14 cellular contexts compared by ENCODE assay signal in the genomic region with DNA sequence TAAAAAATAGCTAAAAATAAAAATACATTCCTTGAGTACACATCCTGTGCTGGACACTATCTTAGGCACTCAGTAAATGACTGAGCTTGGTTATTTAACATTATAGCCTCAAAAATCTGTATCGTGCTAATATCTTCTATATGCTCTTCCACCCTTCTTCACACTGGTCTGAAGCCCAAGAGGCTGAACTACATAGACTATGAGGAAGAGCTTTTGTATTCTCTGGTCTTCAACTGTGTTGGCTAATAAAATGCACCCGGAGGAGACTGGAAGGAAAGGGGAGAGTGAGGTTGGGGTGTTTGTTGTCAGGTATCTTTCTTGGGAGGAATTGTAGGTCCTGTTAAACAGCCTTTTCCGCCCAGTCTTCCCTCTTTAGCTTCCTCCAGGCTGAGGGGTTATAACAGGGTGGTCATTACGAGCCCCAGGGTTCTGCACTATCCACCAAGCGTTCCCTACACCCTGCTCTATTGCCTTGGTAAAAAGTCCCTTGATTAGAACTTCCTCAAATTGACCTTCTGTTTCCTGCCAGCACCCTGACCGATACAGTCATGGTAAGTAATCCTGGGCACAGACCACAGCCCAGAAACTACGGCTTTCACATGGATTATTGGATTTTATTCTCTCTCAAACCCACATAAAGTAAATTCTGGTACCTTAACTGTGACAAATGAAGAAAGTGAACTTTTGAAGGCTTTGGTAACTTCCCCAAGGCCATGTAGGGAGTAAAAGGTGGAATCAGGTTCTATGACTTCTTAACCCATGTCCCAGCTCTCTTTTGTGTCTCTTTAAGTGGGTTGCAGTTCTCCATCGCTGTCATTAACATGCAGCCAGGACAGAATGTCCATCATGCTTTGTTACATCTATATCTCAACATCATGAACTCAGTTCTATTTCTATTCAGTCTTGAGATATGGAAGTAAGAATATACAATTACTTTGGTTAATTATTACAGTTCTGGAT.
DNase-seq lines count a peak whose midpoint lies in the region; ATAC-seq and TF ChIP-seq lines count a peak whose summit lies in the region.
"Had no signal": no experiment of that assay in that cellular context is flagged by ENCODE, and none has a peak within 500 bp of the region (broad histone marks: within the 10 kb centered on the region; RNA-seq: fewer than 3 reads in every experiment).

No MANE protein-coding gene starts in this region.

- TF ChIP-seq CTCF in suprapubic skin (IDR thresholded peaks at IDR 0.05) (no peak), endothelial cell (IDR thresholded peaks at IDR 0.05; ENCODE audit: unreplicated experiment) (no peak)

- DNase-seq in KBM-7 (peak; percentile 64), memory B cell (ENCODE audit: low spot score in 2 of 2) (peak in 1 of 2 donors; percentile 11), suprapubic skin (ENCODE audit: low spot score in 2 of 2) (no peak), endothelial cell (ENCODE audit: low spot score) (no peak)
- no peak for DNase-seq in activated CD4-positive, alpha-beta memory T cell treated with anti-CD3 and anti-CD28 coated beads, Interleukin-2, amount 10 ng/mL, durations not matched to agents 7 days and 5 days
- DNase-seq in CD8-positive, alpha-beta memory T cell, result no peak
- DNase-seq: activated naive CD8-positive, alpha-beta T cell treated with anti-CD3 and anti-CD28 coated beads, Interleukin-2, amount 10 ng/mL, durations not matched to agents 7 days and 5 days; central memory CD4-positive, alpha-beta T cell; MM.1S; stimulated activated CD4-positive, alpha-beta T cell treated with anti-CD3 and anti-CD28 coated beads, Interleukin-2, amount 100 ng/mL, for 24 hours had no signal

- TF ChIP-seq EP300 in suprapubic skin (IDR thresholded peaks at IDR 0.05), result no peak

- TF ChIP-seq POLR2A in suprapubic skin (IDR thresholded peaks at IDR 0.05), result no peak

- H3K36me3 Mint-ChIP-seq in memory B cell (no peaks in the 10 kb centered on the region), endothelial cell (ENCODE audit: low read depth, unreplicated experiment) (no peaks in the 10 kb centered on the region)
- H3K36me3 Mint-ChIP-seq in activated CD4-positive, alpha-beta memory T cell treated with anti-CD3 and anti-CD28 coated beads, Interleukin-2, amount 10 ng/mL, durations not matched to agents 7 days and 5 days (ENCODE audit: low read depth), result no peaks in the 10 kb centered on the region
- H3K36me3 Mint-ChIP-seq in CD8-positive, alpha-beta memory T cell, result no peaks in the 10 kb centered on the region
- H3K36me3 Mint-ChIP-seq: activated naive CD8-positive, alpha-beta T cell treated with anti-CD3 and anti-CD28 coated beads, Interleukin-2, amount 10 ng/mL, durations not matched to agents 7 days and 5 days had no signal

- CTCF ChIA-PET in activated CD4-positive, alpha-beta memory T cell treated with anti-CD3 and anti-CD28 coated beads, Interleukin-2, amount 10 ng/mL, durations not matched to agents 7 days and 5 days (lab: Charles Lee), result no interaction called here
- CTCF ChIA-PET in CD8-positive, alpha-beta memory T cell (lab: Charles Lee), result no interaction called here

- no peaks in the 10 kb centered on the region for H3K4me1 ChIP-seq in CD8-positive, alpha-beta memory T cell (ENCODE audit: insufficient read depth, low read length)
- no peaks in the 10 kb centered on the region for H3K4me1 ChIP-seq in suprapubic skin

- no peak overlapping the region for H3K4me3 ChIP-seq in CD8-positive, alpha-beta memory T cell (ENCODE audit: low read length)
- no peak overlapping the region for H3K4me3 ChIP-seq in suprapubic skin
- H3K4me3 ChIP-seq: SJSA1 had no signal

- H3K4me3 Mint-ChIP-seq in memory B cell, result no peak overlapping the region
- H3K4me3 Mint-ChIP-seq in activated CD4-positive, alpha-beta memory T cell treated with anti-CD3 and anti-CD28 coated beads, Interleukin-2, amount 10 ng/mL, durations not matched to agents 7 days and 5 days, result no peak overlapping the region
- no peak overlapping the region for H3K4me3 Mint-ChIP-seq in CD8-positive, alpha-beta memory T cell
- no peak overlapping the region for H3K4me3 Mint-ChIP-seq in endothelial cell (ENCODE audit: unreplicated experiment)
- H3K4me3 Mint-ChIP-seq: activated naive CD8-positive, alpha-beta T cell treated with anti-CD3 and anti-CD28 coated beads, Interleukin-2, amount 10 ng/mL, durations not matched to agents 7 days and 5 days had no signal

- H3K4me1 Mint-ChIP-seq in memory B cell, result peaks cover 12% of the 10 kb centered on the region
- no peaks in the 10 kb centered on the region for H3K4me1 Mint-ChIP-seq in activated CD4-positive, alpha-beta memory T cell treated with anti-CD3 and anti-CD28 coated beads, Interleukin-2, amount 10 ng/mL, durations not matched to agents 7 days and 5 days
- H3K4me1 Mint-ChIP-seq in CD8-positive, alpha-beta memory T cell, result no peaks in the 10 kb centered on the region
- peaks cover 5% of the 10 kb centered on the region for H3K4me1 Mint-ChIP-seq in endothelial cell (ENCODE audit: unreplicated experiment)
- H3K4me1 Mint-ChIP-seq: activated naive CD8-positive, alpha-beta T cell treated with anti-CD3 and anti-CD28 coated beads, Interleukin-2, amount 10 ng/mL, durations not matched to agents 7 days and 5 days had no signal

- H3K27me3 Mint-ChIP-seq in memory B cell (peaks cover 3% of the 10 kb centered on the region), endothelial cell (ENCODE audit: unreplicated experiment) (peaks cover 1% of the 10 kb centered on the region)
- H3K27me3 Mint-ChIP-seq in activated CD4-positive, alpha-beta memory T cell treated with anti-CD3 and anti-CD28 coated beads, Interleukin-2, amount 10 ng/mL, durations not matched to agents 7 days and 5 days, result peaks cover 6% of the 10 kb centered on the region
- H3K27me3 Mint-ChIP-seq in CD8-positive, alpha-beta memory T cell, result peaks cover 4 to 10% of the 10 kb centered on the region in 2 donors

- POLR2A ChIA-PET in activated CD4-positive, alpha-beta memory T cell treated with anti-CD3 and anti-CD28 coated beads, Interleukin-2, amount 10 ng/mL, durations not matched to agents 7 days and 5 days (lab: Charles Lee), result no interaction called here
- POLR2A ChIA-PET in CD8-positive, alpha-beta memory T cell (lab: Charles Lee), result no interaction called here

- H3K9me3 Mint-ChIP-seq in memory B cell, result no peaks in the 10 kb centered on the region
- peaks cover 3% of the 10 kb centered on the region for H3K9me3 Mint-ChIP-seq in activated CD4-positive, alpha-beta memory T cell treated with anti-CD3 and anti-CD28 coated beads, Interleukin-2, amount 10 ng/mL, durations not matched to agents 7 days and 5 days
- peaks cover 0 to 3% (median 1%) of the 10 kb centered on the region in 5 donors for H3K9me3 Mint-ChIP-seq in CD8-positive, alpha-beta memory T cell
- H3K9me3 Mint-ChIP-seq in endothelial cell (ENCODE audit: unreplicated experiment), result no peaks in the 10 kb centered on the region
- H3K9me3 Mint-ChIP-seq: activated naive CD8-positive, alpha-beta T cell treated with anti-CD3 and anti-CD28 coated beads, Interleukin-2, amount 10 ng/mL, durations not matched to agents 7 days and 5 days had no signal

- ATAC-seq in GM18511 (IDR thresholded peaks at IDR 0.05; ENCODE audit: unreplicated experiment) (peak; percentile 69), GM21717 (IDR thresholded peaks at IDR 0.05; ENCODE audit: unreplicated experiment) (peak; percentile 71), memory B cell (ENCODE audit: low read depth) (peak; percentile 95)

- no peaks in the 10 kb centered on the region for H3K36me3 ChIP-seq in CD8-positive, alpha-beta memory T cell (ENCODE audit: insufficient read depth, low read length)
- no peaks in the 10 kb centered on the region for H3K36me3 ChIP-seq in suprapubic skin
- H3K36me3 ChIP-seq: SJSA1 had no signal

- no peak overlapping the region for H3K27ac ChIP-seq in CD8-positive, alpha-beta memory T cell (ENCODE audit: low read depth, low read length)
- no peak overlapping the region for H3K27ac ChIP-seq in suprapubic skin
- H3K27ac ChIP-seq: SJSA1, VCaP had no signal

- in situ Hi-C loops in KBM-7 (cut with MboI; ENCODE audit: low pct_unique_long_range_greater_than_20kb, low sequenced_read_pairs), result no loop called here

- H3K27ac Mint-ChIP-seq in memory B cell (no peak overlapping the region), endothelial cell (ENCODE audit: unreplicated experiment) (no peak overlapping the region)
- H3K27ac Mint-ChIP-seq in activated CD4-positive, alpha-beta memory T cell treated with anti-CD3 and anti-CD28 coated beads, Interleukin-2, amount 10 ng/mL, durations not matched to agents 7 days and 5 days, result no peak overlapping the region
- no peak overlapping the region for H3K27ac Mint-ChIP-seq in CD8-positive, alpha-beta memory T cell
- H3K27ac Mint-ChIP-seq: activated naive CD8-positive, alpha-beta T cell treated with anti-CD3 and anti-CD28 coated beads, Interleukin-2, amount 10 ng/mL, durations not matched to agents 7 days and 5 days had no signal

- H3K27me3 ChIP-seq in CD8-positive, alpha-beta memory T cell (ENCODE audit: insufficient read depth, low read length, poor library complexity, severe bottlenecking), result no peaks in the 10 kb centered on the region
- no peaks in the 10 kb centered on the region for H3K27me3 ChIP-seq in suprapubic skin
- H3K27me3 ChIP-seq: SJSA1 had no signal

- H3K9me3 ChIP-seq in CD8-positive, alpha-beta memory T cell (ENCODE audit: low read length), result no peaks in the 10 kb centered on the region
- H3K9me3 ChIP-seq in suprapubic skin, result no peaks in the 10 kb centered on the region
- H3K9me3 ChIP-seq: SJSA1 had no signal

- WGBS in suprapubic skin, result 81% methylated on average over 8 of the region's 8 CpGs
